ENCODE assay signal across 15 cellular contexts in genomic region chr19:54907899-54908298, GRCh38. TPM values are rescaled to one million over a fixed set of nuclear protein-coding genes. Genes with fewer than 3 reads are reported as not detected.
"Had no signal": no experiment of that assay in that cellular context is flagged by ENCODE, and none has a peak within 500 bp of the region (broad histone marks: within the 10 kb centered on the region; RNA-seq: fewer than 3 reads in every experiment).

No MANE protein-coding gene starts in this region.

RNA-seq across cellular contexts. Expression of gene NCR1, which starts 2.0 kb away (rescaled TPM):
- total RNA-seq: activated B cell treated with CpG ODN at 0.5 μM for 24 hours; activated CD4-positive, alpha-beta memory T cell treated with anti-CD3 and anti-CD28 coated beads for 36 hours; activated CD4-positive, alpha-beta memory T cell treated with anti-CD3 and anti-CD28 coated beads, Interleukin-2, amount 10 ng/mL, durations not matched to agents 7 days and 5 days; activated CD4-positive, alpha-beta T cell treated with anti-CD3 and anti-CD28 coated beads for 36 hours; activated CD4-positive, alpha-beta T cell treated with anti-CD3 and anti-CD28 coated beads, Interleukin-2, amount 10 ng/mL, durations not matched to agents 24 days and 14 days; activated CD4-positive, alpha-beta T cell treated with anti-CD3 and anti-CD28 coated beads, Interleukin-2, amount 10 ng/mL, durations not matched to agents 7 days and 5 days; T-helper 1 cell treated with Interleukin-12 subunit alpha and Interleukin-12 subunit beta and Interleukin-4 antibody, amounts not matched to agents 30 ng/mL and 1 ng/mL, for 36 hours; T-helper 17 cell; T-helper 2 cell treated with Interferon-gamma antibody and Interleukin-4, amounts not matched to agents 100 ng/mL and 5 ng/mL, for 36 hours had no signal

RNA-seq across cellular contexts. Expression of gene FCAR, which starts 33.9 kb away (rescaled TPM):
- total RNA-seq: activated CD4-positive, alpha-beta memory T cell treated with anti-CD3 and anti-CD28 coated beads for 36 hours; activated CD4-positive, alpha-beta memory T cell treated with anti-CD3 and anti-CD28 coated beads, Interleukin-2, amount 10 ng/mL, durations not matched to agents 7 days and 5 days; activated CD4-positive, alpha-beta T cell treated with anti-CD3 and anti-CD28 coated beads for 36 hours; activated CD4-positive, alpha-beta T cell treated with anti-CD3 and anti-CD28 coated beads, Interleukin-2, amount 10 ng/mL, durations not matched to agents 24 days and 14 days; activated CD4-positive, alpha-beta T cell treated with anti-CD3 and anti-CD28 coated beads, Interleukin-2, amount 10 ng/mL, durations not matched to agents 7 days and 5 days; activated CD8-positive, alpha-beta memory T cell treated with anti-CD3 and anti-CD28 coated beads for 36 hours; activated CD8-positive, alpha-beta memory T cell treated with anti-CD3 and anti-CD28 coated beads, Interleukin-2, amount 10 ng/mL, durations not matched to agents 7 days and 5 days; activated CD8-positive, alpha-beta T cell treated with anti-CD3 and anti-CD28 coated beads for 36 hours; activated CD8-positive, alpha-beta T cell treated with anti-CD3 and anti-CD28 coated beads, Interleukin-2, amount 10 ng/mL, durations not matched to agents 7 days and 5 days; T-helper 1 cell treated with Interleukin-12 subunit alpha and Interleukin-12 subunit beta and Interleukin-4 antibody, amounts not matched to agents 30 ng/mL and 1 ng/mL, for 36 hours; T-helper 2 cell treated with Interferon-gamma antibody and Interleukin-4, amounts not matched to agents 100 ng/mL and 5 ng/mL, for 36 hours had no signal

RNA-seq across cellular contexts. Expression of gene NLRP7, which starts 39.4 kb away (rescaled TPM):
- total RNA-seq: activated CD4-positive, alpha-beta memory T cell treated with anti-CD3 and anti-CD28 coated beads for 36 hours; activated CD4-positive, alpha-beta memory T cell treated with anti-CD3 and anti-CD28 coated beads, Interleukin-2, amount 10 ng/mL, durations not matched to agents 7 days and 5 days; activated CD4-positive, alpha-beta T cell treated with anti-CD3 and anti-CD28 coated beads for 36 hours; activated CD4-positive, alpha-beta T cell treated with anti-CD3 and anti-CD28 coated beads, Interleukin-2, amount 10 ng/mL, durations not matched to agents 24 days and 14 days; activated CD4-positive, alpha-beta T cell treated with anti-CD3 and anti-CD28 coated beads, Interleukin-2, amount 10 ng/mL, durations not matched to agents 7 days and 5 days; activated CD8-positive, alpha-beta memory T cell treated with anti-CD3 and anti-CD28 coated beads for 36 hours; activated CD8-positive, alpha-beta memory T cell treated with anti-CD3 and anti-CD28 coated beads, Interleukin-2, amount 10 ng/mL, durations not matched to agents 7 days and 5 days; activated CD8-positive, alpha-beta T cell treated with anti-CD3 and anti-CD28 coated beads for 36 hours; activated CD8-positive, alpha-beta T cell treated with anti-CD3 and anti-CD28 coated beads, Interleukin-2, amount 10 ng/mL, durations not matched to agents 7 days and 5 days; T-cell; T-helper 17 cell; T-helper 2 cell treated with Interferon-gamma antibody and Interleukin-4, amounts not matched to agents 100 ng/mL and 5 ng/mL, for 36 hours had no signal

RNA-seq across cellular contexts. Expression of gene KIR3DL2, which starts 57.7 kb away (rescaled TPM):
- total RNA-seq: activated B cell treated with CpG ODN at 0.5 μM for 24 hours, WTC11 had no signal
